25 cellular contexts compared by ENCODE assay signal in genomic region chr2:163652741-163653140, GRCh38.
A peak's percentile ranks its signal among the peaks of the same experiment; 100 is the strongest.
DNase-seq lines count a peak whose midpoint lies in the region; ATAC-seq and TF ChIP-seq lines count a peak whose summit lies in the region.
"Had no signal": no experiment of that assay in that cellular context is flagged by ENCODE, and none has a peak within 500 bp of the region (broad histone marks: within the 10 kb centered on the region; RNA-seq: fewer than 3 reads in every experiment).

No MANE protein-coding gene starts in this region.

- H3K27ac Mint-ChIP-seq in endodermal cell = no peak overlapping the region
- H3K27ac Mint-ChIP-seq: B cell; CD8-positive, alpha-beta memory T cell had no signal

- H4K20me1 ChIP-seq in SK-N-SH (ENCODE audit: insufficient read depth) = no peaks in the 10 kb centered on the region

- ATAC-seq in SK-N-SH treated with all-trans-retinoic acid at 6 μM for 48 hours = peak; percentile 21; the same call in 2 of the 3 replicates

- CTCF ChIA-PET in SK-N-SH (lab: Yijun Ruan, JAX) = interaction anchor here (1.2 kb wide), 1 partner anchor 8 kb away, joined by 3 read pairs; no protein-coding TSS in a partner anchor

- peaks cover 3 to 8% of the 10 kb centered on the region in 2 experiments; a peak in 3 of 4 replicates for H3K4me1 ChIP-seq in SK-N-SH (ENCODE audit: control insufficient read depth in 1 of 2, insufficient read depth in 2 of 2, low read depth in 1 of 2, low read length in 1 of 2)
- H3K4me1 ChIP-seq in endodermal cell (ENCODE audit: control insufficient read depth, insufficient read depth, low read length) = no peaks in the 10 kb centered on the region

- H3K27me3 Mint-ChIP-seq in endodermal cell (ENCODE audit: insufficient read depth) = no peaks in the 10 kb centered on the region
- H3K27me3 Mint-ChIP-seq: CD8-positive, alpha-beta memory T cell had no signal

- H3K79me2 ChIP-seq in SK-N-SH (ENCODE audit: insufficient read depth) = no peaks in the 10 kb centered on the region

- H3F3A ChIP-seq in SK-N-SH (replicated peaks; ENCODE audit: insufficient read depth) = peaks cover 6% of the 10 kb centered on the region

- H3K27ac ChIP-seq in SK-N-SH (ENCODE audit: low read depth in 2 of 2, low read length in 1 of 2) (peak overlapping the region in 1 of 2 experiments; percentile 39; a peak in 1 of 4 replicates), endodermal cell (ENCODE audit: low read depth, low read length) (no peak overlapping the region)
- H3K27ac ChIP-seq: C4-2B had no signal

- H3K36me3 ChIP-seq in SK-N-SH (replicated peaks in 1 of 2; ENCODE audit: control insufficient read depth in 1 of 2, insufficient read depth in 2 of 2, low read length in 1 of 2) (no peaks in the 10 kb centered on the region), endodermal cell (ENCODE audit: control insufficient read depth, insufficient read depth, low read length) (no peaks in the 10 kb centered on the region)
- H3K36me3 ChIP-seq: MG63 had no signal

- 76% methylated on average over 2 of the region's 2 CpGs for WGBS in SK-N-SH (ENCODE audit: low lambda C conversion rate)
- WGBS in endodermal cell (ENCODE audit: insufficient coverage in 1 of 2, insufficient read length in 1 of 2), 2 experiments = 80 to 82% methylated on average over 1 to 2 of the region's 2 CpGs

- no peak for TF ChIP-seq CTCF in SK-N-SH (IDR thresholded peaks at IDR 0.05)
- TF ChIP-seq CTCF in endodermal cell (conservative IDR thresholded peaks at IDR 0.05) = no peak

- H3K27me3 ChIP-seq in SK-N-SH (ENCODE audit: insufficient read depth) (no peaks in the 10 kb centered on the region), endodermal cell (ENCODE audit: control insufficient read depth, insufficient read depth, low read length, poor library complexity, severe bottlenecking) (no peaks in the 10 kb centered on the region)
- H3K27me3 ChIP-seq: MG63 had no signal

- no peak overlapping the region for H3K4me3 Mint-ChIP-seq in endodermal cell
- H3K4me3 Mint-ChIP-seq: B cell; CD8-positive, alpha-beta memory T cell had no signal

- H3K4me3 ChIP-seq in SK-N-SH (ENCODE audit: low read depth in 2 of 2, low read length in 1 of 2) (no peak overlapping the region), endodermal cell (ENCODE audit: low read length) (no peak overlapping the region)
- H3K4me3 ChIP-seq: MG63 had no signal

- TF ChIP-seq RAD21 in SK-N-SH (IDR thresholded peaks at IDR 0.05; ENCODE audit: low read length) = no peak

- no peak overlapping the region for H2AFZ ChIP-seq in SK-N-SH (ENCODE audit: low read depth)

- DNase-seq in SK-N-SH (no peak), HCEC 1CT (peak; percentile 35), dermis blood vessel endothelial cell (peak; percentile 48), endodermal cell (no peak), NCI-H1092 (lab: John Stamatoyannopoulos, UW) (no peak)
- DNase-seq in stimulated activated naive CD4-positive, alpha-beta T cell treated with Interleukin-2 at 50 U/mL for 16 hours (lab: John Stamatoyannopoulos, UW) = no peak
- DNase-seq: Calu3; CD8-positive, alpha-beta memory T cell; DMS79 treated with DMSO at 0.1 percent for 48 hours; H7; KBM-7; MG63; NCI-H1048; NCI-H1417 treated with DMSO at 0.1 percent for 48 hours; NCI-H187; NCI-H2081 treated with DMSO at 0.1 percent for 48 hours; NCI-H2171; NCI-H226; NCI-H510A; NCI-H774; Right ventricle myocardium superior; RPMI8226 had no signal

- H3K9me3 ChIP-seq in SK-N-SH (no peaks in the 10 kb centered on the region), endodermal cell (ENCODE audit: control insufficient read depth, low read length) (no peaks in the 10 kb centered on the region)
- H3K9me3 ChIP-seq: MG63 had no signal

- peaks cover 28% of the 10 kb centered on the region for H3K4me1 Mint-ChIP-seq in endodermal cell
- H3K4me1 Mint-ChIP-seq: B cell; CD8-positive, alpha-beta memory T cell had no signal

- no peak for TF ChIP-seq EP300 in SK-N-SH (IDR thresholded peaks at IDR 0.05; ENCODE audit: borderline replicate concordance in 1 of 2, low read depth in 1 of 2, low read length in 1 of 2)

- H3K4me2 ChIP-seq in SK-N-SH = no peak overlapping the region

- H3K9ac ChIP-seq in SK-N-SH (no peak overlapping the region), endodermal cell (ENCODE audit: extremely low read depth, low read length, poor library complexity, severe bottlenecking) (no peak overlapping the region)

- no peaks in the 10 kb centered on the region for H3K36me3 Mint-ChIP-seq in endodermal cell (ENCODE audit: low read depth)
- H3K36me3 Mint-ChIP-seq: CD8-positive, alpha-beta memory T cell had no signal

- no peaks in the 10 kb centered on the region for H3K9me3 Mint-ChIP-seq in endodermal cell

- POLR2A ChIA-PET in SK-N-SH (lab: Yijun Ruan, JAX) = no interaction called here

- H3K9me2 ChIP-seq in SK-N-SH = no peaks in the 10 kb centered on the region

TF ChIP-seq in SK-N-SH treated with all-trans-retinoic acid at 6 μM for 48 hours, 23 proteins besides CTCF, POLR2A, EP300 and RAD21 (continues in another document):
- TF ChIP-seq POU6F1 (CRISPR knock-in tag; IDR thresholded peaks at IDR 0.05; ENCODE audit: borderline replicate concordance, low read depth) = no peak
- TF ChIP-seq CSDC2 (CRISPR knock-in tag; IDR thresholded peaks at IDR 0.05) = no peak
- no peak for TF ChIP-seq ZFP3 (CRISPR knock-in tag; IDR thresholded peaks at IDR 0.05)
- TF ChIP-seq ARNTL (CRISPR knock-in tag; IDR thresholded peaks at IDR 0.05; ENCODE audit: borderline replicate concordance, low read depth) = no peak
- TF ChIP-seq ZFP30 (CRISPR knock-in tag; IDR thresholded peaks at IDR 0.05) = no peak
- TF ChIP-seq GLIS3 (CRISPR knock-in tag; IDR thresholded peaks at IDR 0.05) = no peak
- no peak for TF ChIP-seq TCF4 (CRISPR knock-in tag; IDR thresholded peaks at IDR 0.05; ENCODE audit: borderline replicate concordance)
- no peak for TF ChIP-seq CREB5 (CRISPR knock-in tag; IDR thresholded peaks at IDR 0.05; ENCODE audit: low read depth)
- TF ChIP-seq PPARA (CRISPR knock-in tag; IDR thresholded peaks at IDR 0.05; ENCODE audit: borderline replicate concordance) = no peak

TF ChIP-seq in SK-N-SH, 30 proteins besides CTCF, POLR2A, EP300 and RAD21:
- no peak for TF ChIP-seq RFX5 (IDR thresholded peaks at IDR 0.05; ENCODE audit: low read length)
- TF ChIP-seq USF1 (IDR thresholded peaks at IDR 0.05; ENCODE audit: borderline replicate concordance, low read depth) = no peak
- TF ChIP-seq, protein P1, sequence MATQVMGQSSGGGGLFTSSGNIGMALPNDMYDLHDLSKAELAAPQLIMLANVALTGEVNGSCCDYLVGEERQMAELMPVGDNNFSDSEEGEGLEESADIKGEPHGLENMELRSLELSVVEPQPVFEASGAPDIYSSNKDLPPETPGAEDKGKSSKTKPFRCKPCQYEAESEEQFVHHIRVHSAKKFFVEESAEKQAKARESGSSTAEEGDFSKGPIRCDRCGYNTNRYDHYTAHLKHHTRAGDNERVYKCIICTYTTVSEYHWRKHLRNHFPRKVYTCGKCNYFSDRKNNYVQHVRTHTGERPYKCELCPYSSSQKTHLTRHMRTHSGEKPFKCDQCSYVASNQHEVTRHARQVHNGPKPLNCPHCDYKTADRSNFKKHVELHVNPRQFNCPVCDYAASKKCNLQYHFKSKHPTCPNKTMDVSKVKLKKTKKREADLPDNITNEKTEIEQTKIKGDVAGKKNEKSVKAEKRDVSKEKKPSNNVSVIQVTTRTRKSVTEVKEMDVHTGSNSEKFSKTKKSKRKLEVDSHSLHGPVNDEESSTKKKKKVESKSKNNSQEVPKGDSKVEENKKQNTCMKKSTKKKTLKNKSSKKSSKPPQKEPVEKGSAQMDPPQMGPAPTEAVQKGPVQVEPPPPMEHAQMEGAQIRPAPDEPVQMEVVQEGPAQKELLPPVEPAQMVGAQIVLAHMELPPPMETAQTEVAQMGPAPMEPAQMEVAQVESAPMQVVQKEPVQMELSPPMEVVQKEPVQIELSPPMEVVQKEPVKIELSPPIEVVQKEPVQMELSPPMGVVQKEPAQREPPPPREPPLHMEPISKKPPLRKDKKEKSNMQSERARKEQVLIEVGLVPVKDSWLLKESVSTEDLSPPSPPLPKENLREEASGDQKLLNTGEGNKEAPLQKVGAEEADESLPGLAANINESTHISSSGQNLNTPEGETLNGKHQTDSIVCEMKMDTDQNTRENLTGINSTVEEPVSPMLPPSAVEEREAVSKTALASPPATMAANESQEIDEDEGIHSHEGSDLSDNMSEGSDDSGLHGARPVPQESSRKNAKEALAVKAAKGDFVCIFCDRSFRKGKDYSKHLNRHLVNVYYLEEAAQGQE (IDR thresholded peaks at IDR 0.05; ENCODE audit: low read depth, low read length) = no peak
- TF ChIP-seq TEAD4 (IDR thresholded peaks at IDR 0.05; ENCODE audit: borderline replicate concordance, insufficient read depth) = no peak
- no peak for TF ChIP-seq RCOR1 (IDR thresholded peaks at IDR 0.05; ENCODE audit: low read length)
- TF ChIP-seq MEF2A (IDR thresholded peaks at IDR 0.05; ENCODE audit: borderline replicate concordance, low read depth) = no peak
- TF ChIP-seq TCF12 (IDR thresholded peaks at IDR 0.05) = no peak
TF ChIP-seq in SK-N-SH: peak in this region for 0.

Comparison
In these comparisons a context has a peak if more than half of its experiments do, and no peak if none do; other contexts are left out.
1. DNase-seq: peak in HCEC 1CT (single experiment) and dermis blood vessel endothelial cell (single experiment); none in SK-N-SH (single experiment), endodermal cell (single experiment), NCI-H1092 (single experiment) and stimulated activated naive CD4-positive, alpha-beta T cell treated with Interleukin-2 at 50 U/mL for 16 hours (single experiment).